21 cellular contexts compared by ENCODE assay signal in genomic region chr2:9508934-9509333, GRCh38. TPM values are rescaled to one million over a fixed set of nuclear protein-coding genes. Genes with fewer than 3 reads are reported as not detected.
A peak's percentile ranks its signal among the peaks of the same experiment; 100 is the strongest.
DNase-seq lines count a peak whose midpoint lies in the region; ATAC-seq and TF ChIP-seq lines count a peak whose summit lies in the region.
"Had no signal": no experiment of that assay in that cellular context is flagged by ENCODE, and none has a peak within 500 bp of the region (broad histone marks: within the 10 kb centered on the region; RNA-seq: fewer than 3 reads in every experiment).

No MANE protein-coding gene starts in this region.

- H3K4me3 ChIP-seq in gastrocnemius medialis (no peak overlapping the region), transverse colon (no peak overlapping the region)
- H3K4me3 ChIP-seq: coronary artery, GM23338, uterus had no signal

- no peak for TF ChIP-seq EP300 in transverse colon (IDR thresholded peaks at IDR 0.05; ENCODE audit: low read depth)

- H3K36me3 Mint-ChIP-seq in activated CD8-positive, alpha-beta T cell treated with anti-CD3 and anti-CD28 coated beads for 36 hours (ENCODE audit: low read depth): peaks cover 36% of the 10 kb centered on the region
- peaks cover 45% of the 10 kb centered on the region for H3K36me3 Mint-ChIP-seq in activated CD8-positive, alpha-beta T cell treated with anti-CD3 and anti-CD28 coated beads, Interleukin-2, amount 10 ng/mL, durations not matched to agents 7 days and 5 days (ENCODE audit: low read depth)
- H3K36me3 Mint-ChIP-seq in dendritic cell treated with granulocyte-macrophage colony-stimulating factor and Interleukin-4, amounts not matched to agents 40 ng/mL and 50 ng/mL, for 4 days (ENCODE audit: low read depth): peaks cover 84% of the 10 kb centered on the region

- H3K4me3 Mint-ChIP-seq in activated CD8-positive, alpha-beta T cell treated with anti-CD3 and anti-CD28 coated beads for 36 hours: no peak overlapping the region
- H3K4me3 Mint-ChIP-seq in activated CD8-positive, alpha-beta T cell treated with anti-CD3 and anti-CD28 coated beads, Interleukin-2, amount 10 ng/mL, durations not matched to agents 7 days and 5 days: no peak overlapping the region
- H3K4me3 Mint-ChIP-seq in dendritic cell treated with granulocyte-macrophage colony-stimulating factor and Interleukin-4, amounts not matched to agents 40 ng/mL and 50 ng/mL, for 4 days: no peak overlapping the region
- H3K4me3 Mint-ChIP-seq: GM23338; natural killer cell treated with Interleukin-12 subunit alpha and Interleukin-12 subunit beta and Interleukin-15 and Interleukin-18, amount 100 ng/mL, for 72 hours had no signal

- no peaks in the 10 kb centered on the region for H3K4me1 Mint-ChIP-seq in activated CD8-positive, alpha-beta T cell treated with anti-CD3 and anti-CD28 coated beads for 36 hours (ENCODE audit: low read depth)
- no peaks in the 10 kb centered on the region for H3K4me1 Mint-ChIP-seq in activated CD8-positive, alpha-beta T cell treated with anti-CD3 and anti-CD28 coated beads, Interleukin-2, amount 10 ng/mL, durations not matched to agents 7 days and 5 days (ENCODE audit: low read depth)
- peaks cover 9% of the 10 kb centered on the region for H3K4me1 Mint-ChIP-seq in dendritic cell treated with granulocyte-macrophage colony-stimulating factor and Interleukin-4, amounts not matched to agents 40 ng/mL and 50 ng/mL, for 4 days (ENCODE audit: low read depth)
- H3K4me1 Mint-ChIP-seq: GM23338 had no signal

- TF ChIP-seq POLR2A in gastrocnemius medialis (IDR thresholded peaks at IDR 0.05): no peak
- TF ChIP-seq POLR2A in transverse colon (IDR thresholded peaks at IDR 0.05): no peak

- no peaks in the 10 kb centered on the region for H3K27me3 ChIP-seq in gastrocnemius medialis
- H3K27me3 ChIP-seq in transverse colon: no peaks in the 10 kb centered on the region
- H3K27me3 ChIP-seq: brain microvascular endothelial cell, uterus had no signal

- no peak for ATAC-seq in activated CD8-positive, alpha-beta T cell treated with anti-CD3 and anti-CD28 coated beads for 36 hours
- ATAC-seq in activated CD8-positive, alpha-beta T cell treated with anti-CD3 and anti-CD28 coated beads, Interleukin-2, amount 10 ng/mL, durations not matched to agents 7 days and 5 days: no peak
- ATAC-seq in gastrocnemius medialis (peak in 1 of 2 donors; percentile 25), GM18498 (IDR thresholded peaks at IDR 0.05; ENCODE audit: unreplicated experiment) (no peak), HG02759 (IDR thresholded peaks at IDR 0.05; ENCODE audit: unreplicated experiment) (no peak)
- ATAC-seq: GM23338; natural killer cell treated with Interleukin-12 subunit alpha and Interleukin-12 subunit beta and Interleukin-15 and Interleukin-18, amount 100 ng/mL, for 72 hours had no signal

- no peak for TF ChIP-seq CTCF in activated CD8-positive, alpha-beta T cell treated with anti-CD3 and anti-CD28 coated beads for 36 hours (IDR thresholded peaks at IDR 0.05)
- no peak for TF ChIP-seq CTCF in gastrocnemius medialis (IDR thresholded peaks at IDR 0.05 in 4 of 5, conservative IDR thresholded peaks at IDR 0.05 in 1 of 5)
- no peak for TF ChIP-seq CTCF in transverse colon (IDR thresholded peaks at IDR 0.05)

- in situ Hi-C loops in gastrocnemius medialis (cut with MboI; ENCODE audit: low sequenced_read_pairs in 4 of 4): no loop called here
- in situ Hi-C loops in transverse colon (cut with MboI; ENCODE audit: low pct_ligation_motif_present in 1 of 4, low pct_unique_long_range_greater_than_20kb in 1 of 4, low sequenced_read_pairs in 3 of 4): no loop called here

- no peaks in the 10 kb centered on the region for H3K9me3 ChIP-seq in gastrocnemius medialis
- H3K9me3 ChIP-seq in transverse colon: no peaks in the 10 kb centered on the region
- H3K9me3 ChIP-seq: uterus had no signal

- H3K9me3 Mint-ChIP-seq in activated CD8-positive, alpha-beta T cell treated with anti-CD3 and anti-CD28 coated beads for 36 hours: no peaks in the 10 kb centered on the region
- no peaks in the 10 kb centered on the region for H3K9me3 Mint-ChIP-seq in activated CD8-positive, alpha-beta T cell treated with anti-CD3 and anti-CD28 coated beads, Interleukin-2, amount 10 ng/mL, durations not matched to agents 7 days and 5 days (ENCODE audit: insufficient read depth)
- no peaks in the 10 kb centered on the region for H3K9me3 Mint-ChIP-seq in dendritic cell treated with granulocyte-macrophage colony-stimulating factor and Interleukin-4, amounts not matched to agents 40 ng/mL and 50 ng/mL, for 4 days
- H3K9me3 Mint-ChIP-seq: GM23338; natural killer cell treated with Interleukin-12 subunit alpha and Interleukin-12 subunit beta and Interleukin-15 and Interleukin-18, amount 100 ng/mL, for 72 hours had no signal

- H3K27ac ChIP-seq in gastrocnemius medialis: peak overlapping the region in 3 of 4 donors; percentile 27 to 53 (median 39)
- H3K27ac ChIP-seq in transverse colon: no peak overlapping the region
- H3K27ac ChIP-seq: brain microvascular endothelial cell, coronary artery, RWPE1, uterus had no signal

- no peak for DNase-seq in activated CD8-positive, alpha-beta T cell treated with anti-CD3 and anti-CD28 coated beads for 36 hours
- DNase-seq in activated CD8-positive, alpha-beta T cell treated with anti-CD3 and anti-CD28 coated beads, Interleukin-2, amount 10 ng/mL, durations not matched to agents 7 days and 5 days: no peak
- DNase-seq in Kasumi-1 (lab: John Stamatoyannopoulos, UW) (peak; percentile 47 to 55), gastrocnemius medialis (no peak), transverse colon (no peak)
- DNase-seq: activated CD4-positive, alpha-beta T cell treated with anti-CD3 and anti-CD28 coated beads for 4 hours; activated CD8-positive, alpha-beta memory T cell treated with anti-CD3 and anti-CD28 coated beads, Interleukin-2, amount 50 U/mL, for 48 hours; brain microvascular endothelial cell; NCI-H146; NCI-H524 treated with DMSO at 0.1 percent for 48 hours; posterior cingulate gyrus; substantia nigra; T-helper 1 cell; uterus had no signal

- POLR2A ChIA-PET in activated CD8-positive, alpha-beta T cell treated with anti-CD3 and anti-CD28 coated beads for 36 hours (lab: Charles Lee): no interaction called here
- POLR2A ChIA-PET in activated CD8-positive, alpha-beta T cell treated with anti-CD3 and anti-CD28 coated beads, Interleukin-2, amount 10 ng/mL, durations not matched to agents 7 days and 5 days (lab: Charles Lee): no interaction called here

- 20 to 42% methylated on average over 1 of the region's 1 CpG for WGBS in transverse colon (ENCODE audit: low coverage in 1 of 2), 2 donors

- H3K36me3 ChIP-seq in gastrocnemius medialis: peaks cover 0 to 55% of the 10 kb centered on the region in 2 donors
- peaks cover 0 to 32% (median 13%) of the 10 kb centered on the region in 4 donors for H3K36me3 ChIP-seq in transverse colon
- H3K36me3 ChIP-seq: uterus had no signal

- H3K27ac Mint-ChIP-seq in activated CD8-positive, alpha-beta T cell treated with anti-CD3 and anti-CD28 coated beads for 36 hours: peak overlapping the region; percentile 26
- no peak overlapping the region for H3K27ac Mint-ChIP-seq in activated CD8-positive, alpha-beta T cell treated with anti-CD3 and anti-CD28 coated beads, Interleukin-2, amount 10 ng/mL, durations not matched to agents 7 days and 5 days
- H3K27ac Mint-ChIP-seq in dendritic cell treated with granulocyte-macrophage colony-stimulating factor and Interleukin-4, amounts not matched to agents 40 ng/mL and 50 ng/mL, for 4 days: peak overlapping the region; percentile 26
- H3K27ac Mint-ChIP-seq: GM23338; natural killer cell treated with Interleukin-12 subunit alpha and Interleukin-12 subunit beta and Interleukin-15 and Interleukin-18, amount 100 ng/mL, for 72 hours had no signal

- H3K4me1 ChIP-seq in gastrocnemius medialis: peaks cover 5 to 9% of the 10 kb centered on the region in 2 donors
- H3K4me1 ChIP-seq in transverse colon: no peaks in the 10 kb centered on the region
- H3K4me1 ChIP-seq: uterus had no signal

- H3K27me3 Mint-ChIP-seq in activated CD8-positive, alpha-beta T cell treated with anti-CD3 and anti-CD28 coated beads for 36 hours: no peaks in the 10 kb centered on the region
- no peaks in the 10 kb centered on the region for H3K27me3 Mint-ChIP-seq in activated CD8-positive, alpha-beta T cell treated with anti-CD3 and anti-CD28 coated beads, Interleukin-2, amount 10 ng/mL, durations not matched to agents 7 days and 5 days (ENCODE audit: low read depth)
- no peaks in the 10 kb centered on the region for H3K27me3 Mint-ChIP-seq in dendritic cell treated with granulocyte-macrophage colony-stimulating factor and Interleukin-4, amounts not matched to agents 40 ng/mL and 50 ng/mL, for 4 days
- H3K27me3 Mint-ChIP-seq: natural killer cell treated with Interleukin-12 subunit alpha and Interleukin-12 subunit beta and Interleukin-15 and Interleukin-18, amount 100 ng/mL, for 72 hours had no signal

- intact Hi-C loops in activated CD8-positive, alpha-beta T cell treated with anti-CD3 and anti-CD28 coated beads for 36 hours (cut with micrococcal nuclease): no loop called here
- intact Hi-C loops in dendritic cell treated with granulocyte-macrophage colony-stimulating factor and Interleukin-4, amounts not matched to agents 40 ng/mL and 50 ng/mL, for 4 days (cut with micrococcal nuclease): no loop called here
- intact Hi-C loops in gastrocnemius medialis (cut with DNase I; ENCODE audit: low total_unique reads): no loop called here
- intact Hi-C loops in transverse colon (cut with DNase I; ENCODE audit: low total_unique reads): no loop called here

- CTCF ChIA-PET in activated CD8-positive, alpha-beta T cell treated with anti-CD3 and anti-CD28 coated beads for 36 hours (lab: Charles Lee): no interaction called here
- CTCF ChIA-PET in activated CD8-positive, alpha-beta T cell treated with anti-CD3 and anti-CD28 coated beads, Interleukin-2, amount 10 ng/mL, durations not matched to agents 7 days and 5 days (lab: Charles Lee): interaction anchor here (1.2 kb wide), 1 partner anchor 9 kb away, joined by 4 read pairs; no protein-coding TSS in a partner anchor

RNA-seq across cellular contexts. Expression of gene IAH1, which starts 34.6 kb away (rescaled TPM):
- total RNA-seq in activated CD8-positive, alpha-beta T cell treated with anti-CD3 and anti-CD28 coated beads for 36 hours: 10 to 100 TPM; 64.9 to 67.3 TPM
- total RNA-seq in activated CD8-positive, alpha-beta T cell treated with anti-CD3 and anti-CD28 coated beads, Interleukin-2, amount 10 ng/mL, durations not matched to agents 7 days and 5 days: 10 to 100 TPM; 71.7 to 73.3 TPM
- total RNA-seq in gastrocnemius medialis (10 to 100 TPM; 15.8 to 45.9 (median 38.6) TPM), transverse colon (10 to 100 TPM; 19.1 to 50.1 (median 40.1) TPM)

RNA-seq across cellular contexts. Expression of gene ADAM17, which starts 46.7 kb away (rescaled TPM):
- total RNA-seq in activated CD8-positive, alpha-beta T cell treated with anti-CD3 and anti-CD28 coated beads for 36 hours: 10 to 100 TPM; 14.2 to 15.9 TPM
- total RNA-seq in activated CD8-positive, alpha-beta T cell treated with anti-CD3 and anti-CD28 coated beads, Interleukin-2, amount 10 ng/mL, durations not matched to agents 7 days and 5 days: 10 to 100 TPM; 20.7 to 25.0 TPM
- total RNA-seq in gastrocnemius medialis (10 to 100 TPM; 13.5 to 27.1 (median 22.0) TPM), transverse colon (10 to 100 TPM; 11.2 to 36.4 (median 17.0) TPM)

Comparison
In these comparisons a context has a peak if more than half of its experiments do, and no peak if none do; other contexts are left out.
1. DNase-seq: peak in Kasumi-1 (2 of 2); none in activated CD8-positive, alpha-beta T cell treated with anti-CD3 and anti-CD28 coated beads for 36 hours (single experiment), activated CD8-positive, alpha-beta T cell treated with anti-CD3 and anti-CD28 coated beads, Interleukin-2, amount 10 ng/mL, durations not matched to agents 7 days and 5 days (single experiment), gastrocnemius medialis (0 of 2) and transverse colon (single experiment).
2. H3K27ac ChIP-seq: peak in gastrocnemius medialis (3 of 4); none in transverse colon (0 of 4).